In genomic region chr2:101777337-101777736, GRCh38 we compare ENCODE assay signal across 17 cellular contexts.
"Had no signal": no experiment of that assay in that cellular context is flagged by ENCODE, and none has a peak within 500 bp of the region (broad histone marks: within the 10 kb centered on the region; RNA-seq: fewer than 3 reads in every experiment).

No MANE protein-coding gene starts in this region.

- H3K27ac Mint-ChIP-seq: activated CD4-positive, alpha-beta memory T cell treated with anti-CD3 and anti-CD28 coated beads, Interleukin-2, amount 10 ng/mL, durations not matched to agents 7 days and 5 days; activated naive CD4-positive, alpha-beta T cell treated with anti-CD3 and anti-CD28 coated beads for 36 hours; activated T-cell treated with anti-CD3 and anti-CD28 coated beads, Interleukin-2, amount 50 U/mL, for 72 hours; type B pancreatic cell had no signal

- H3K4me3 Mint-ChIP-seq: activated CD4-positive, alpha-beta memory T cell treated with anti-CD3 and anti-CD28 coated beads, Interleukin-2, amount 10 ng/mL, durations not matched to agents 7 days and 5 days; activated naive CD4-positive, alpha-beta T cell treated with anti-CD3 and anti-CD28 coated beads for 36 hours; activated T-cell treated with anti-CD3 and anti-CD28 coated beads, Interleukin-2, amount 50 U/mL, for 72 hours; type B pancreatic cell had no signal

- ATAC-seq: activated T-cell treated with anti-CD3 and anti-CD28 coated beads, Interleukin-2, amount 50 U/mL, for 72 hours; mucosa of descending colon had no signal

- DNase-seq: activated CD4-positive, alpha-beta memory T cell treated with anti-CD3 and anti-CD28 coated beads, Interleukin-2, amount 10 ng/mL, durations not matched to agents 7 days and 5 days; activated CD4-positive, alpha-beta T cell treated with anti-CD3 and anti-CD28 coated beads for 1 hour; activated CD8-positive, alpha-beta memory T cell treated with anti-CD3 and anti-CD28 coated beads, Interleukin-2, amount 50 U/mL, for 4 hours; activated naive CD4-positive, alpha-beta T cell treated with anti-CD3 and anti-CD28 coated beads for 36 hours; activated T-cell treated with anti-CD3 and anti-CD28 coated beads, Interleukin-2, amount 50 U/mL, for 72 hours; amygdala; foreskin melanocyte; heart left ventricle; islet precursor cell; mammary epithelial cell; mucosa of descending colon; ovary; SIG-M5; stimulated activated CD4-positive, alpha-beta T cell treated with anti-CD3 and anti-CD28 coated beads, Interleukin-15, amount 100 ng/mL, for 24 hours; stimulated activated CD4-positive, alpha-beta T cell treated with anti-CD3 and anti-CD28 coated beads, Interleukin-4, amount 100 ng/mL, for 24 hours had no signal

- H3K9me3 Mint-ChIP-seq: activated CD4-positive, alpha-beta memory T cell treated with anti-CD3 and anti-CD28 coated beads, Interleukin-2, amount 10 ng/mL, durations not matched to agents 7 days and 5 days; activated naive CD4-positive, alpha-beta T cell treated with anti-CD3 and anti-CD28 coated beads for 36 hours; activated T-cell treated with anti-CD3 and anti-CD28 coated beads, Interleukin-2, amount 50 U/mL, for 72 hours had no signal

- H3K27ac ChIP-seq: breast epithelium, heart left ventricle, ovary had no signal

- H3K27me3 Mint-ChIP-seq: activated CD4-positive, alpha-beta memory T cell treated with anti-CD3 and anti-CD28 coated beads, Interleukin-2, amount 10 ng/mL, durations not matched to agents 7 days and 5 days; type B pancreatic cell had no signal
